8 cellular contexts compared by ENCODE assay signal in the genomic region with DNA sequence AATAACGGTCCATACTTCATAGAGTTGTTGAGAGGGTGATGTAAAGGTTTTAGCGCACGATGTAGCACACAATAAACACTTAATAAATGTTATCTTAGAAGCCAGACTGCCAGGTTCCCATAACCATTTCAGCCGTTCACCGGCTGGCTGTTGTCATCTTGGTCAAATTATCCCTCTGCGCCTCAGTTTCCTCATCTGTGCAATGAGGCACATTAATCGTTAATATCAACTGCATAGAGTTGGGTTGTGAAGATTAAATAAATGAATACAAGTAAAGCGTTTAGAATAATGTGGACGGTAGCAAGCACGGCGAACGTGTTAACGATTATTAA. TPM values are rescaled to one million over a fixed set of nuclear protein-coding genes. Genes with fewer than 3 reads are reported as not detected.
DNase-seq lines count a peak whose midpoint lies in the region; ATAC-seq and TF ChIP-seq lines count a peak whose summit lies in the region.

No MANE protein-coding gene starts in this region.

- H3K27me3 ChIP-seq in right lobe of liver (no peaks in the 10 kb centered on the region), tibial artery (no peaks in the 10 kb centered on the region)

- H3K9me3 ChIP-seq in right lobe of liver (no peaks in the 10 kb centered on the region), tibial artery (no peaks in the 10 kb centered on the region)

- no peaks in the 10 kb centered on the region for H3K9me3 Mint-ChIP-seq in activated CD4-positive, alpha-beta T cell treated with anti-CD3 and anti-CD28 coated beads, Interleukin-2, amount 10 ng/mL, durations not matched to agents 7 days and 5 days

- H3K27me3 Mint-ChIP-seq in activated CD4-positive, alpha-beta T cell treated with anti-CD3 and anti-CD28 coated beads, Interleukin-2, amount 10 ng/mL, durations not matched to agents 7 days and 5 days = no peaks in the 10 kb centered on the region

- peak overlapping the region; percentile 89 for H3K4me3 Mint-ChIP-seq in activated CD4-positive, alpha-beta T cell treated with anti-CD3 and anti-CD28 coated beads, Interleukin-2, amount 10 ng/mL, durations not matched to agents 7 days and 5 days

- peaks cover 33% of the 10 kb centered on the region for H3K36me3 Mint-ChIP-seq in activated CD4-positive, alpha-beta T cell treated with anti-CD3 and anti-CD28 coated beads, Interleukin-2, amount 10 ng/mL, durations not matched to agents 7 days and 5 days (ENCODE audit: low read depth)

- peaks cover 49% of the 10 kb centered on the region for H3K4me1 Mint-ChIP-seq in activated CD4-positive, alpha-beta T cell treated with anti-CD3 and anti-CD28 coated beads, Interleukin-2, amount 10 ng/mL, durations not matched to agents 7 days and 5 days

- no peak for ATAC-seq in right lobe of liver
- no peak for ATAC-seq in HG03280 (IDR thresholded peaks at IDR 0.05; ENCODE audit: unreplicated experiment)

- TF ChIP-seq CTCF in right lobe of liver (IDR thresholded peaks at IDR 0.05) = no peak
- no peak for TF ChIP-seq CTCF in tibial artery (IDR thresholded peaks at IDR 0.05)

- no peak for DNase-seq in activated CD4-positive, alpha-beta T cell treated with anti-CD3 and anti-CD28 coated beads, Interleukin-2, amount 10 ng/mL, durations not matched to agents 7 days and 5 days
- DNase-seq in activated CD4-positive, alpha-beta T cell treated with anti-CD3 and anti-CD28 coated beads for 4 hours = no peak
- DNase-seq in right lobe of liver (no peak), tibial artery (no peak), NCI-H146 treated with DMSO at 0.1 percent for 48 hours (lab: John Stamatoyannopoulos, UW; ENCODE audit: unreplicated experiment) (no peak), GOT3 (lab: John Stamatoyannopoulos, UW) (no peak)

- no peaks in the 10 kb centered on the region for H3K36me3 ChIP-seq in right lobe of liver
- H3K36me3 ChIP-seq in tibial artery = no peaks in the 10 kb centered on the region

- H3K27ac ChIP-seq in angular gyrus (ENCODE audit: low read depth, low read length) (peak overlapping the region; percentile 42), right lobe of liver (peak overlapping the region; percentile 73 to 97 (median 85)), tibial artery (peak overlapping the region; percentile 71 to 77)

- CTCF ChIA-PET in activated CD4-positive, alpha-beta T cell treated with anti-CD3 and anti-CD28 coated beads, Interleukin-2, amount 10 ng/mL, durations not matched to agents 7 days and 5 days (lab: Charles Lee) = interaction anchor here (1.6 kb wide), 1 partner anchor 9 kb away, joined by 6 read pairs; no protein-coding TSS in a partner anchor

- H3K4me1 ChIP-seq in right lobe of liver = peaks cover 0 to 36% (median 12%) of the 10 kb centered on the region in 4 donors
- H3K4me1 ChIP-seq in tibial artery = peaks cover 0 to 49% (median 38%) of the 10 kb centered on the region in 4 donors

- no peak for TF ChIP-seq POLR2A in right lobe of liver (IDR thresholded peaks at IDR 0.05)

- peak overlapping the region; percentile 71 to 84 (median 73) for H3K4me3 ChIP-seq in right lobe of liver
- peak overlapping the region; percentile 77 for H3K4me3 ChIP-seq in tibial artery

- intact Hi-C loops in right lobe of liver (cut with DNase I) = no loop called here
- intact Hi-C loops in tibial artery (cut with DNase I; ENCODE audit: low total_unique reads) = loop anchor here (10.0 kb wide), 1 partner anchor 347 kb away; the partner anchor contains the start of gene NSFL1C

- 25% methylated on average over 13 of the region's 13 CpGs for WGBS in right lobe of liver (ENCODE audit: insufficient coverage, low coverage, low lambda C conversion rate, missing lambda C conversion rate)

- H3K27ac Mint-ChIP-seq in activated CD4-positive, alpha-beta T cell treated with anti-CD3 and anti-CD28 coated beads, Interleukin-2, amount 10 ng/mL, durations not matched to agents 7 days and 5 days = peak overlapping the region; percentile 94

- POLR2A ChIA-PET in activated CD4-positive, alpha-beta T cell treated with anti-CD3 and anti-CD28 coated beads, Interleukin-2, amount 10 ng/mL, durations not matched to agents 7 days and 5 days (lab: Charles Lee) = interaction anchor here (0.6 kb wide), 1 partner anchor 83 kb away, joined by 4 read pairs; no protein-coding TSS in a partner anchor

RNA-seq across cellular contexts. Expression of gene PSMF1, which starts 0.4 kb away (rescaled TPM):
- total RNA-seq in activated CD4-positive, alpha-beta T cell treated with anti-CD3 and anti-CD28 coated beads, Interleukin-2, amount 10 ng/mL, durations not matched to agents 7 days and 5 days = 100 to 1,000 TPM; 127 to 143 TPM
- 100 to 1,000 TPM in 5 of 6 experiments, 10 to 100 TPM in 1; 82.5 to 260 (median 116) TPM for total RNA-seq in right lobe of liver
